In the genomic region with DNA sequence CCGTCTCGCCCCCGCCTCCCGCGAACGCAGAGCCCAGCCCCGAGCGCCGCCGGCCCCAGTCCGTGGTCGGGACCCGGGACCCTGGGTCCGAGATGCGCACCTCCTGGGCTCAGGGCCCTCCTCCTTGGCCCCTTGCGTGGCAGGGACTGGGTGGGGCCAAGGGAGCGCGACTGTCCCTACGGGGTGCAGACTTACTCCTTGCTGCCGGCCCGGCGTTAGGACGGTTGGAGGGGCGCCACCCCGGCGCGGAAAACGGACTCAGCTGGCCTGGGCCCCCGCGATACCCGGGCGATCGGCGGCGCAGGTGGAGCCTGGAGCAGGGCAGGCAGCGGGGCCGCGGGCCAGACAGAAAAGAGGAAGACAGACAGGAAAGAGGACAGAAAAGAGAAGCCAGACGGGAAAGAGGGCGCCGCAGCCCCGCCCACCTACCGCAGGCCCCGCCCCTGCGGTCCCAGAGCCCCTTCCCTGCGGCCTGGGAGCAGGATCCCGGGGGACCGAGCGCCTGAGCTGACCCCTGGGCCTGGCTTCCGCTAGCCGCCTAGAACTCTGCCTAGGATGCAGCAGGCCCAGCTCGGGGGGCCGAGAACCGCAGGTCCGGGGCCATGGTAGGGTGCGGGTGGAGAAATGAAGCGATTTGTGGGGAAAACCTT, we compare ENCODE assay signal across 8 cellular contexts. TPM values are rescaled to one million over a fixed set of nuclear protein-coding genes. Genes with fewer than 3 reads are reported as not detected.
A peak's percentile ranks its signal among the peaks of the same experiment; 100 is the strongest.
DNase-seq lines count a peak whose midpoint lies in the region; ATAC-seq and TF ChIP-seq lines count a peak whose summit lies in the region.

A gene (minus strand): TSS at position 356 of the 650 bp plus-strand sequence. CDS start 1,502 bp downstream, outside the sequence.

- H3K36me3 ChIP-seq in adrenal gland (replicated peaks in 1 of 2) = peaks cover 0 to 6% of the 10 kb centered on the region in 2 donors
- H3K36me3 ChIP-seq in rectal smooth muscle tissue (ENCODE audit: control insufficient read depth, insufficient read depth, low read length) = no peaks in the 10 kb centered on the region

- DNase-seq in ACHN (peak; percentile 29), GM13976 (ENCODE audit: low spot score) (peak; percentile 80), NOMO-1 treated with DMSO at 0.1 percent for 48 hours (lab: John Stamatoyannopoulos, UW; ENCODE audit: unreplicated experiment) (peak; percentile 75), adrenal gland (peak; percentile 58 to 79 (median 68)), hepatic stellate cell (ENCODE audit: low spot score) (peak; percentile 63)

- WGBS in adrenal gland, 4 donors = 4 to 7% (median 5%) methylated on average over 27 to 57 of the region's 57 CpGs

- no peaks in the 10 kb centered on the region for H3K9me3 ChIP-seq in adrenal gland (replicated peaks in 1 of 3)

- ATAC-seq in HG03460 (IDR thresholded peaks at IDR 0.05; ENCODE audit: unreplicated experiment) (no peak), GM21786 (IDR thresholded peaks at IDR 0.05; ENCODE audit: unreplicated experiment) (no peak)

- H3K4me1 ChIP-seq in adrenal gland (replicated peaks in 1 of 2) = peaks cover 15 to 26% of the 10 kb centered on the region in 2 donors
- peaks cover 4% of the 10 kb centered on the region for H3K4me1 ChIP-seq in rectal smooth muscle tissue (ENCODE audit: control insufficient read depth, insufficient read depth, low read length)

- no peak for TF ChIP-seq CTCF in GM13976 (IDR thresholded peaks at IDR 0.05; ENCODE audit: borderline replicate concordance, control extremely low read depth, extremely low read depth, insufficient read depth, missing control alignments)
- TF ChIP-seq CTCF in adrenal gland (IDR thresholded peaks at IDR 0.05) = no peak

- H3K9ac ChIP-seq in rectal smooth muscle tissue (ENCODE audit: low read length) = peak within 1 kb of the TSS; percentile 40

- H3K27ac ChIP-seq in adrenal gland = peak within 1 kb of the TSS in 4 of 5 donors; percentile 9 to 82 (median 62)
- H3K27ac ChIP-seq in rectal smooth muscle tissue (ENCODE audit: low read depth, low read length) = peak within 1 kb of the TSS; percentile 14

- peak within 1 kb of the TSS; percentile 5 to 73 (median 68) for H3K4me3 ChIP-seq in adrenal gland
- H3K4me3 ChIP-seq in rectal smooth muscle tissue (ENCODE audit: low read length) = peak within 1 kb of the TSS; percentile 82

- intact Hi-C loops in adrenal gland (cut with DNase I) = no loop called here

- TF ChIP-seq POLR2A in adrenal gland (IDR thresholded peaks at IDR 0.05) = peak; percentile 34 to 70

- in situ Hi-C loops in ACHN (cut with HindIII; ENCODE audit: low pct_ligation_motif_present, low pct_unique_long_range_greater_than_20kb, low sequenced_read_pairs) (no loop called here), GM13976 (cut with MboI; ENCODE audit: low sequenced_read_pairs, unreplicated experiment) (no loop called here)

- H3K27me3 ChIP-seq in adrenal gland = no peaks in the 10 kb centered on the region
- no peaks in the 10 kb centered on the region for H3K27me3 ChIP-seq in rectal smooth muscle tissue (ENCODE audit: control insufficient read depth, insufficient read depth, low read length)

RNA-seq across cellular contexts. Expression of the gene that starts here (rescaled TPM):
- total RNA-seq in adrenal gland = 10 to 100 TPM; 14.9 to 67.5 (median 39.7) TPM
- polyA plus RNA-seq in adrenal gland = 10 to 100 TPM in 2 of 3 donors, 1 to 10 TPM in 1; 6.7 to 29.0 (median 18.9) TPM

Comparison
In these comparisons a context has a peak if more than half of its experiments do, and no peak if none do; other contexts are left out.
1. DNase-seq: peak in every context shown above with its lines; median percentile 80 in GM13976; 75 in NOMO-1 treated with DMSO at 0.1 percent for 48 hours; 68 in adrenal gland; 63 in hepatic stellate cell; 29 in ACHN.